In the genomic region with DNA sequence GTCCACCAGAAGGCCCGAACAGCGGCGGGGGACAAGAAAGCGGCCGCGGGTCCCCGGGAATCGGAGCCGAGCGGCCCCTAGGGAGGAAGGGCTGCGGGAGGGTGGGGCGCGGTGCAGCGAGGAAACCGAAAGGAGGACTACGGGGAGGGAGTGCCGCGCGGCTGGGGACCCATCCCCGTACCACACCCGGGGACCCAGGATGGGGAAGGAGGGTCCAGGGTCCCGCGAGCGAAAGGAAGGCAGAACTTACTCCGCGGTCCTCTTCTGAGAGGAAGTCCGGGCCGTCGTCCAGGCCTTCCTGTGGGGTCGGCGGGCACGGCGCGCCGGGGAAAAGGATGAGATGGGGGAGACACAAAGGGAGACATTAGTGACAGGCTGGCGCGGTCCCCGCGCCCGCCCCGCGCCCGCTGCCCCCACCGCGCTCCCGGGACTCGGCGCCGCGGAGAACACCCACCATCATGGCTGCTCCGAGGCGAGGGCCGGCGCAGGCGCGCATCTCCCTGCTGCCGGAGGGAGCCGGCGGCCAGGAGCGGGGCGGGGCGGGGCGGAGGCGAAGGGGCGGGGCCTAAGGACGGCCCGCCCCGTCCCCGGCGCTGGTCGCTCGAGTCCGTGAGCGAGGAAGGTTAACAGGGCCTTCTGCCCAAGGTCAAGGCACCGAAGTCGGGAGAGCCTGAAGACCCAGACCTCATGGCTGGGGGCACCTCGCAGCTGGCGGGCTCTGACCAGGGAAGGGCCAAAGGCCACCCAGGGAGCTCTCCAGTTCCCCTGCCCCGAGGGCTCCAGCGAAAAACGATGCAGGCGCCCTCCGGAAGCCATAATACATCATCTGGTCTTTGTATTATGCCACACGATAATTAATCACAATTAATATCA, we compare ENCODE assay signal across 8 cellular contexts. TPM values are rescaled to one million over a fixed set of nuclear protein-coding genes. Genes with fewer than 3 reads are reported as not detected.
DNase-seq lines count a peak whose midpoint lies in the region; ATAC-seq and TF ChIP-seq lines count a peak whose summit lies in the region.

SNX6 (minus strand) TSS at position 492 of the 873 bp plus-strand sequence; CDS start at position 460, 32 bp downstream.

- H3K27me3 ChIP-seq in WERI-Rb-1 (ENCODE audit: insufficient read depth, low read depth, severe bottlenecking) (no peaks in the 10 kb centered on the region), breast epithelium (no peaks in the 10 kb centered on the region), iPS-20b (ENCODE audit: insufficient read depth, low read length) (no peaks in the 10 kb centered on the region)

- H3K36me3 ChIP-seq in WERI-Rb-1 (peaks cover 6% of the 10 kb centered on the region; the same call in 1 of the 2 replicates), breast epithelium (no peaks in the 10 kb centered on the region), iPS-20b (ENCODE audit: insufficient read depth, low read depth, low read length) (no peaks in the 10 kb centered on the region)

- no peak for TF ChIP-seq CTCF in WERI-Rb-1 (IDR thresholded peaks at IDR 0.05; ENCODE audit: low read depth, low read length)
- TF ChIP-seq CTCF in breast epithelium (IDR thresholded peaks at IDR 0.05): no peak

- TF ChIP-seq POLR2A in breast epithelium (IDR thresholded peaks at IDR 0.05): peak; percentile 7

- H3K4me1 ChIP-seq in breast epithelium (no peaks in the 10 kb centered on the region), iPS-20b (ENCODE audit: insufficient read depth, low read length) (peaks cover 6% of the 10 kb centered on the region; the same call in 1 of the 2 replicates)

- peak within 1 kb of the TSS; percentile 98 for H3K4me3 ChIP-seq in WERI-Rb-1 (ENCODE audit: low read depth, low read length)
- peak within 1 kb of the TSS; percentile 94 to 99 (median 94) for H3K4me3 ChIP-seq in breast epithelium
- peak within 1 kb of the TSS; percentile 93 for H3K4me3 ChIP-seq in iPS-20b (ENCODE audit: low read length)
- peak within 1 kb of the TSS; percentile 59 to 98 (median 92) for H3K4me3 ChIP-seq in skin epidermis

- peak; percentile 95 for ATAC-seq in HG02885 (IDR thresholded peaks at IDR 0.05; ENCODE audit: poor library complexity, unreplicated experiment)

- peak; percentile 28 for DNase-seq in SKM-1 treated with dmso at 0.1 percent for 144 hours (lab: John Stamatoyannopoulos, UW; ENCODE audit: unreplicated experiment)
- DNase-seq in SKM-1 (lab: John Stamatoyannopoulos, UW; ENCODE audit: unreplicated experiment): no peak
- peak; percentile 78 to 79 for DNase-seq in NCI-H2081 (lab: John Stamatoyannopoulos, UW)
- peak; percentile 67 for DNase-seq in WERI-Rb-1
- DNase-seq in breast epithelium (ENCODE audit: low spot score in 2 of 2): peak; percentile 70 to 82

- H3K9ac ChIP-seq in iPS-20b (ENCODE audit: low read depth, low read length): peak within 1 kb of the TSS; percentile 92

- H3K27ac ChIP-seq in WERI-Rb-1 (peak within 1 kb of the TSS; percentile 83), breast epithelium (peak within 1 kb of the TSS; percentile 96 to 97), iPS-20b (ENCODE audit: low read length) (no peak within 1 kb of the TSS), skin epidermis (peak within 1 kb of the TSS; percentile 79 to 100 (median 96))

- intact Hi-C loops in breast epithelium (cut with DNase I; ENCODE audit: low total_unique reads): no loop called here

- H3K9me3 ChIP-seq in WERI-Rb-1 (ENCODE audit: severe bottlenecking) (peaks cover 8% of the 10 kb centered on the region), breast epithelium (no peaks in the 10 kb centered on the region), iPS-20b (ENCODE audit: insufficient read depth, low read depth, low read length) (no peaks in the 10 kb centered on the region)

RNA-seq across cellular contexts. Expression of gene SNX6, which starts in this region (rescaled TPM):
- total RNA-seq in breast epithelium: 100 to 1,000 TPM in 2 of 3 donors, 10 to 100 TPM in 1; 64.2 to 129 (median 127) TPM
